ENCODE assay signal across 2 cellular contexts in the genomic region with DNA sequence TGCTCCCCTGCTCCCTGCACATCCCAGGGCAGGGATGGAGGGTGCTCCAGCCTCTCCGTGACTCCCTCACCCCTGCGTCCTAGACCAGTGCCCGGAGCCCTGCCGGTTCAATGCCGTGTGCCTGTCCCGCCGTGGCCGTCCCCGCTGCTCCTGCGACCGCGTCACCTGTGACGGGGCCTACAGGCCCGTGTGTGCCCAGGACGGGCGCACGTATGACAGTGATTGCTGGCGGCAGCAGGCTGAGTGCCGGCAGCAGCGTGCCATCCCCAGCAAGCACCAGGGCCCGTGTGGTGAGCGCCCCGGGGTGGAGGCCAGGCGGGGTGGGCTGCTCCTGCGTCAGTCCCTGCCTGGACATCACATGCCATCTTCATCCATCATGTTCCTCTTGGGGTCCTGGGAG.
TF ChIP-seq lines count a peak whose summit lies in the region.

No MANE protein-coding gene starts in this region.

TF ChIP-seq in HCT116, 20 proteins besides CTCF, POLR2A, EP300 and RAD21:
- TF ChIP-seq, protein P1, sequence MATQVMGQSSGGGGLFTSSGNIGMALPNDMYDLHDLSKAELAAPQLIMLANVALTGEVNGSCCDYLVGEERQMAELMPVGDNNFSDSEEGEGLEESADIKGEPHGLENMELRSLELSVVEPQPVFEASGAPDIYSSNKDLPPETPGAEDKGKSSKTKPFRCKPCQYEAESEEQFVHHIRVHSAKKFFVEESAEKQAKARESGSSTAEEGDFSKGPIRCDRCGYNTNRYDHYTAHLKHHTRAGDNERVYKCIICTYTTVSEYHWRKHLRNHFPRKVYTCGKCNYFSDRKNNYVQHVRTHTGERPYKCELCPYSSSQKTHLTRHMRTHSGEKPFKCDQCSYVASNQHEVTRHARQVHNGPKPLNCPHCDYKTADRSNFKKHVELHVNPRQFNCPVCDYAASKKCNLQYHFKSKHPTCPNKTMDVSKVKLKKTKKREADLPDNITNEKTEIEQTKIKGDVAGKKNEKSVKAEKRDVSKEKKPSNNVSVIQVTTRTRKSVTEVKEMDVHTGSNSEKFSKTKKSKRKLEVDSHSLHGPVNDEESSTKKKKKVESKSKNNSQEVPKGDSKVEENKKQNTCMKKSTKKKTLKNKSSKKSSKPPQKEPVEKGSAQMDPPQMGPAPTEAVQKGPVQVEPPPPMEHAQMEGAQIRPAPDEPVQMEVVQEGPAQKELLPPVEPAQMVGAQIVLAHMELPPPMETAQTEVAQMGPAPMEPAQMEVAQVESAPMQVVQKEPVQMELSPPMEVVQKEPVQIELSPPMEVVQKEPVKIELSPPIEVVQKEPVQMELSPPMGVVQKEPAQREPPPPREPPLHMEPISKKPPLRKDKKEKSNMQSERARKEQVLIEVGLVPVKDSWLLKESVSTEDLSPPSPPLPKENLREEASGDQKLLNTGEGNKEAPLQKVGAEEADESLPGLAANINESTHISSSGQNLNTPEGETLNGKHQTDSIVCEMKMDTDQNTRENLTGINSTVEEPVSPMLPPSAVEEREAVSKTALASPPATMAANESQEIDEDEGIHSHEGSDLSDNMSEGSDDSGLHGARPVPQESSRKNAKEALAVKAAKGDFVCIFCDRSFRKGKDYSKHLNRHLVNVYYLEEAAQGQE (IDR thresholded peaks at IDR 0.05; ENCODE audit: low read depth) = no peak
- TF ChIP-seq POLR2AphosphoS5 (IDR thresholded peaks at IDR 0.05; ENCODE audit: low read depth, low read length) = no peak
- TF ChIP-seq TCF7L2 (IDR thresholded peaks at IDR 0.05; ENCODE audit: borderline replicate concordance, extremely low read depth, insufficient read depth, insufficient read length) = no peak
- no peak for TF ChIP-seq CBX3 (IDR thresholded peaks at IDR 0.05; ENCODE audit: low read depth)
- TF ChIP-seq EZH2 (IDR thresholded peaks at IDR 0.05) = no peak
- TF ChIP-seq, protein P2, sequence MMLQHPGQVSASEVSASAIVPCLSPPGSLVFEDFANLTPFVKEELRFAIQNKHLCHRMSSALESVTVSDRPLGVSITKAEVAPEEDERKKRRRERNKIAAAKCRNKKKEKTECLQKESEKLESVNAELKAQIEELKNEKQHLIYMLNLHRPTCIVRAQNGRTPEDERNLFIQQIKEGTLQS (IDR thresholded peaks at IDR 0.05) = no peak
- no peak for TF ChIP-seq CEBPB (IDR thresholded peaks at IDR 0.05; ENCODE audit: low read depth)
- TF ChIP-seq YY1 (IDR thresholded peaks at IDR 0.05; ENCODE audit: extremely low read depth, insufficient replicate concordance, low read depth, low read length) = no peak
- no peak for TF ChIP-seq ELF1 (IDR thresholded peaks at IDR 0.05; ENCODE audit: borderline replicate concordance, low read depth)

TF ChIP-seq in K562, 482 proteins besides CTCF, POLR2A, EP300 and RAD21:
- TF ChIP-seq POLR2G (IDR thresholded peaks at IDR 0.05; ENCODE audit: low read depth, low read length) (peak; percentile 25; the same call in 1 of the 2 replicates), HDAC1 (IDR thresholded peaks at IDR 0.05) (no peak), U2AF1 (optimal IDR thresholded peaks at IDR 0.05; ENCODE audit: low read depth, low read length) (no peak), TARDBP (IDR thresholded peaks at IDR 0.05) (no peak), RBM14 (IDR thresholded peaks at IDR 0.05; ENCODE audit: borderline replicate concordance, insufficient read depth, low read depth, low read length) (0 out of 2 replicates have a peak, but pooled peaks have one; percentile 16), ZNF121 (CRISPR knock-in tag; conservative IDR thresholded peaks at IDR 0.05) (no peak), ZNF282 (CRISPR knock-in tag; IDR thresholded peaks at IDR 0.05) (0 out of 2 replicates have a peak, but pooled peaks have one; percentile 24), ZNF668 (CRISPR knock-in tag; IDR thresholded peaks at IDR 0.05) (no peak), HNRNPL (IDR thresholded peaks at IDR 0.05; ENCODE audit: low read depth, low read length) (0 out of 2 replicates have a peak, but pooled peaks have one; percentile 1), MAZ (CRISPR knock-in tag; conservative IDR thresholded peaks at IDR 0.05 in 1 of 2, IDR thresholded peaks at IDR 0.05 in 1 of 2) (no peak)
- TF ChIP-seq, protein P3, sequence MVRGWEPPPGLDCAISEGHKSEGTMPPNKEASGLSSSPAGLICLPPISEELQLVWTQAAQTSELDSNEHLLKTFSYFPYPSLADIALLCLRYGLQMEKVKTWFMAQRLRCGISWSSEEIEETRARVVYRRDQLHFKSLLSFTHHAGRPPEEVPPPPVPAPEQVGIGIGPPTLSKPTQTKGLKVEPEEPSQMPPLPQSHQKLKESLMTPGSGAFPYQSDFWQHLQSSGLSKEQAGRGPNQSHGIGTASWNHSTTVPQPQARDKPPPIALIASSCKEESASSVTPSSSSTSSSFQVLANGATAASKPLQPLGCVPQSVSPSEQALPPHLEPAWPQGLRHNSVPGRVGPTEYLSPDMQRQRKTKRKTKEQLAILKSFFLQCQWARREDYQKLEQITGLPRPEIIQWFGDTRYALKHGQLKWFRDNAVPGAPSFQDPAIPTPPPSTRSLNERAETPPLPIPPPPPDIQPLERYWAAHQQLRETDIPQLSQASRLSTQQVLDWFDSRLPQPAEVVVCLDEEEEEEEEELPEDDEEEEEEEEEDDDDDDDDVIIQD (CRISPR knock-in tag; IDR thresholded peaks at IDR 0.05) = no peak
- TF ChIP-seq, protein P4, sequence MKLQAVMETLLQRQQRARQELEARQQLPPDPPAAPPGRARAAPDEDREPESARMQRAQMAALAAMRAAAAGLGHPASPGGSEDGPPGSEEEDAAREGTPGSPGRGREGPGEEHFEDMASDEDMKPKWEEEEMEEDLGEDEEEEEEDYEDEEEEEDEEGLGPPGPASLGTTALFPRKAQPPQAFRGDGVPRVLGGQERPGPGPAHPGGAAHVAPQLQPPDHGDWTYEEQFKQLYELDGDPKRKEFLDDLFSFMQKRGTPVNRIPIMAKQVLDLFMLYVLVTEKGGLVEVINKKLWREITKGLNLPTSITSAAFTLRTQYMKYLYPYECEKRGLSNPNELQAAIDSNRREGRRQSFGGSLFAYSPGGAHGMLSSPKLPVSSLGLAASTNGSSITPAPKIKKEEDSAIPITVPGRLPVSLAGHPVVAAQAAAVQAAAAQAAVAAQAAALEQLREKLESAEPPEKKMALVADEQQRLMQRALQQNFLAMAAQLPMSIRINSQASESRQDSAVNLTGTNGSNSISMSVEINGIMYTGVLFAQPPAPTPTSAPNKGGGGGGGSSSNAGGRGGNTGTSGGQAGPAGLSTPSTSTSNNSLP (IDR thresholded peaks at IDR 0.05; ENCODE audit: borderline replicate concordance, low read depth, low read length) = no peak
